8 cellular contexts compared by ENCODE assay signal in genomic region chr6:117483004-117483644, GRCh38. TPM values are rescaled to one million over a fixed set of nuclear protein-coding genes. Genes with fewer than 3 reads are reported as not detected.
A peak's percentile ranks its signal among the peaks of the same experiment; 100 is the strongest.
DNase-seq lines count a peak whose midpoint lies in the region; ATAC-seq and TF ChIP-seq lines count a peak whose summit lies in the region.

No MANE protein-coding gene starts in this region.

- peaks cover 32% of the 10 kb centered on the region for H3F3A ChIP-seq in SK-N-SH (replicated peaks; ENCODE audit: insufficient read depth)

- WGBS in SK-N-SH (ENCODE audit: low lambda C conversion rate) = under 1% methylated on average over 27 of the region's 46 CpGs

- peak overlapping the region; percentile 88 for H3K4me3 Mint-ChIP-seq in chondrocyte (ENCODE audit: unreplicated experiment)

- peaks cover 0 to 36% of the 10 kb centered on the region in 2 experiments for H3K36me3 ChIP-seq in SK-N-SH (replicated peaks in 1 of 2; ENCODE audit: control insufficient read depth in 1 of 2, insufficient read depth in 2 of 2, low read length in 1 of 2)

- H3K27ac ChIP-seq in C4-2B (peak overlapping the region; percentile 89), SK-N-SH (ENCODE audit: low read depth in 2 of 2, low read length in 1 of 2) (peak overlapping the region; percentile 56 to 75; a peak in 3 of 4 replicates), layer of hippocampus (ENCODE audit: low read depth, low read length) (peak overlapping the region; percentile 60)

- peak overlapping the region; percentile 88 for H3K4me2 ChIP-seq in SK-N-SH

- peaks cover 0 to 4% of the 10 kb centered on the region in 2 experiments; a peak in 2 of 4 replicates for H3K4me1 ChIP-seq in SK-N-SH (ENCODE audit: control insufficient read depth in 1 of 2, insufficient read depth in 2 of 2, low read depth in 1 of 2, low read length in 1 of 2)

- H3K4me3 ChIP-seq in SK-N-SH (ENCODE audit: low read depth in 2 of 2, low read length in 1 of 2) = peak overlapping the region; percentile 69 to 85

- ATAC-seq in GM18873 (IDR thresholded peaks at IDR 0.05; ENCODE audit: low FRiP score, unreplicated experiment) = peak; percentile 5

- H3K36me3 Mint-ChIP-seq in chondrocyte (ENCODE audit: low read depth) = peaks cover 7% of the 10 kb centered on the region

- H3K27me3 ChIP-seq in SK-N-SH (ENCODE audit: insufficient read depth) = no peaks in the 10 kb centered on the region
- no peaks in the 10 kb centered on the region for H3K27me3 ChIP-seq in layer of hippocampus (ENCODE audit: control insufficient read depth, insufficient read depth, low read length)

- TF ChIP-seq RAD21 in SK-N-SH (IDR thresholded peaks at IDR 0.05; ENCODE audit: low read length) = no peak

- H4K20me1 ChIP-seq in SK-N-SH (ENCODE audit: insufficient read depth) = no peaks in the 10 kb centered on the region

- H3K27ac Mint-ChIP-seq in chondrocyte (ENCODE audit: unreplicated experiment) = peak overlapping the region; percentile 86

- TF ChIP-seq EP300 in SK-N-SH (IDR thresholded peaks at IDR 0.05; ENCODE audit: borderline replicate concordance in 1 of 2, low read depth in 1 of 2, low read length in 1 of 2) = no peak

- H3K9me3 Mint-ChIP-seq in chondrocyte (ENCODE audit: low read depth) = no peaks in the 10 kb centered on the region

- H2AFZ ChIP-seq in SK-N-SH (ENCODE audit: low read depth) = 0 out of 2 replicates have a peak overlapping the region, but pooled peaks have one; percentile 6

- no peaks in the 10 kb centered on the region for H3K9me3 ChIP-seq in SK-N-SH

- no peak for TF ChIP-seq CTCF in C4-2B (conservative IDR thresholded peaks at IDR 0.05)
- TF ChIP-seq CTCF in SK-N-SH (IDR thresholded peaks at IDR 0.05) = no peak
- no peak for TF ChIP-seq CTCF in chondrocyte (IDR thresholded peaks at IDR 0.05)

- CTCF ChIA-PET in SK-N-SH (lab: Yijun Ruan, JAX) = interaction anchor here (1.0 kb wide), 1 partner anchor 33 kb away, joined by 5 read pairs; no protein-coding TSS in a partner anchor

- H3K79me2 ChIP-seq in SK-N-SH (ENCODE audit: insufficient read depth) = peaks cover 52% of the 10 kb centered on the region

- peak in 41 of 76 experiments; percentile 10 to 80 (median 48) for DNase-seq in HUDEP-2 (lab: John Stamatoyannopoulos, UW; ENCODE audit: unreplicated experiment in 76 of 76)
- peak; percentile 54 for DNase-seq in SK-N-SH
- no peak for DNase-seq in chondrocyte (ENCODE audit: low spot score)
- DNase-seq in stimulated activated CD4-positive, alpha-beta T cell treated with anti-CD3 and anti-CD28 coated beads, Interleukin-2, amount 100 ng/mL, for 48 hours = peak; percentile 7 to 17
- no peak for DNase-seq in effector CD4-positive, alpha-beta T cell

- no peaks in the 10 kb centered on the region for H3K9me2 ChIP-seq in SK-N-SH

- POLR2A ChIA-PET in SK-N-SH (lab: Yijun Ruan, JAX) = interaction anchor here (0.6 kb wide), 1 partner anchor 41 kb away, joined by 5 read pairs; no protein-coding TSS in a partner anchor

- no peaks in the 10 kb centered on the region for H3K27me3 Mint-ChIP-seq in chondrocyte (ENCODE audit: low read depth)

- H3K9ac ChIP-seq in SK-N-SH = peak overlapping the region; percentile 90

- peaks cover 44% of the 10 kb centered on the region for H3K4me1 Mint-ChIP-seq in chondrocyte (ENCODE audit: low read depth)

TF ChIP-seq in SK-N-SH, 30 proteins besides CTCF, POLR2A, EP300 and RAD21 (continues in another document):
- TF ChIP-seq SIN3A (IDR thresholded peaks at IDR 0.05; ENCODE audit: borderline replicate concordance, low read depth, low read length) = peak; percentile 73; the same call in 1 of the 2 replicates
- TF ChIP-seq JUND (IDR thresholded peaks at IDR 0.05) = no peak
- TF ChIP-seq MXI1 (IDR thresholded peaks at IDR 0.05; ENCODE audit: low read depth, low read length) = no peak
- TF ChIP-seq TAF1 (IDR thresholded peaks at IDR 0.05; ENCODE audit: borderline replicate concordance, low read depth, low read length) = peak; percentile 5; the same call in 1 of the 2 replicates
- no peak for TF ChIP-seq SMC3 (IDR thresholded peaks at IDR 0.05; ENCODE audit: low read depth, low read length)
- TF ChIP-seq TEAD4 (IDR thresholded peaks at IDR 0.05; ENCODE audit: borderline replicate concordance, insufficient read depth) = no peak
- TF ChIP-seq GABPA (IDR thresholded peaks at IDR 0.05; ENCODE audit: low read depth) = no peak
- TF ChIP-seq EZH2phosphoT487 (IDR thresholded peaks at IDR 0.05; ENCODE audit: borderline replicate concordance, low read depth) = no peak
- no peak for TF ChIP-seq GATA2 (CRISPR knock-in tag; IDR thresholded peaks at IDR 0.05)
- TF ChIP-seq, protein P1, sequence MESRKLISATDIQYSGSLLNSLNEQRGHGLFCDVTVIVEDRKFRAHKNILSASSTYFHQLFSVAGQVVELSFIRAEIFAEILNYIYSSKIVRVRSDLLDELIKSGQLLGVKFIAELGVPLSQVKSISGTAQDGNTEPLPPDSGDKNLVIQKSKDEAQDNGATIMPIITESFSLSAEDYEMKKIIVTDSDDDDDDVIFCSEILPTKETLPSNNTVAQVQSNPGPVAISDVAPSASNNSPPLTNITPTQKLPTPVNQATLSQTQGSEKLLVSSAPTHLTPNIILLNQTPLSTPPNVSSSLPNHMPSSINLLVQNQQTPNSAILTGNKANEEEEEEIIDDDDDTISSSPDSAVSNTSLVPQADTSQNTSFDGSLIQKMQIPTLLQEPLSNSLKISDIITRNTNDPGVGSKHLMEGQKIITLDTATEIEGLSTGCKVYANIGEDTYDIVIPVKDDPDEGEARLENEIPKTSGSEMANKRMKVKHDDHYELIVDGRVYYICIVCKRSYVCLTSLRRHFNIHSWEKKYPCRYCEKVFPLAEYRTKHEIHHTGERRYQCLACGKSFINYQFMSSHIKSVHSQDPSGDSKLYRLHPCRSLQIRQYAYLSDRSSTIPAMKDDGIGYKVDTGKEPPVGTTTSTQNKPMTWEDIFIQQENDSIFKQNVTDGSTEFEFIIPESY (IDR thresholded peaks at IDR 0.05; ENCODE audit: borderline replicate concordance, low read depth) = no peak
- no peak for TF ChIP-seq NFIC (IDR thresholded peaks at IDR 0.05; ENCODE audit: borderline replicate concordance)
- TF ChIP-seq, protein P2, sequence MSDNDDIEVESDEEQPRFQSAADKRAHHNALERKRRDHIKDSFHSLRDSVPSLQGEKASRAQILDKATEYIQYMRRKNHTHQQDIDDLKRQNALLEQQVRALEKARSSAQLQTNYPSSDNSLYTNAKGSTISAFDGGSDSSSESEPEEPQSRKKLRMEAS (IDR thresholded peaks at IDR 0.05; ENCODE audit: low read depth) = peak; percentile 74; the same call in 1 of the 2 replicates
- TF ChIP-seq NRF1 (IDR thresholded peaks at IDR 0.05; ENCODE audit: low read depth, low read length) = no peak
- TF ChIP-seq PBX3 (IDR thresholded peaks at IDR 0.05) = no peak
- no peak for TF ChIP-seq ELF1 (IDR thresholded peaks at IDR 0.05)
- no peak for TF ChIP-seq USF2 (IDR thresholded peaks at IDR 0.05; ENCODE audit: borderline replicate concordance, low read depth, low read length)
- TF ChIP-seq, protein P3, sequence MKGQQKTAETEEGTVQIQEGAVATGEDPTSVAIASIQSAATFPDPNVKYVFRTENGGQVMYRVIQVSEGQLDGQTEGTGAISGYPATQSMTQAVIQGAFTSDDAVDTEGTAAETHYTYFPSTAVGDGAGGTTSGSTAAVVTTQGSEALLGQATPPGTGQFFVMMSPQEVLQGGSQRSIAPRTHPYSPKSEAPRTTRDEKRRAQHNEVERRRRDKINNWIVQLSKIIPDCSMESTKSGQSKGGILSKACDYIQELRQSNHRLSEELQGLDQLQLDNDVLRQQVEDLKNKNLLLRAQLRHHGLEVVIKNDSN (IDR thresholded peaks at IDR 0.05; ENCODE audit: borderline replicate concordance, low read depth) = no peak
- TF ChIP-seq CHD2 (IDR thresholded peaks at IDR 0.05; ENCODE audit: low read length, partially characterized antibody) = no peak
- no peak for TF ChIP-seq FOXM1 (IDR thresholded peaks at IDR 0.05; ENCODE audit: low read depth)
- no peak for TF ChIP-seq TCF12 (IDR thresholded peaks at IDR 0.05)
- TF ChIP-seq YY1 (IDR thresholded peaks at IDR 0.05; ENCODE audit: low read depth) = no peak

RNA-seq across cellular contexts. Expression of gene DCBLD1, which starts 0.7 kb away (rescaled TPM):
- 82.2 and 91.5 TPM in 2 replicates for polyA plus RNA-seq in SK-N-SH (2012; rRNA removed)
- 82.3 and 82.9 TPM in 2 replicates for polyA plus RNA-seq in SK-N-SH (2012; cell fraction: cytosol; rRNA removed)
- polyA plus RNA-seq in SK-N-SH (2012; cell fraction: nucleus; rRNA removed) = 97.1 and 145 TPM in 2 replicates
- 32.2 to 39.3 TPM (median 33.3 TPM) in 3 replicates for total RNA-seq in chondrocyte

RNA-seq across cellular contexts. Expression of gene ROS1, which starts 57.4 kb away (rescaled TPM):
- 1.8 and 2.0 TPM in 2 replicates for polyA plus RNA-seq in SK-N-SH (2012; rRNA removed)
- polyA plus RNA-seq in SK-N-SH (2012; cell fraction: cytosol; rRNA removed) = 1.5 and 1.8 TPM in 2 replicates
- polyA plus RNA-seq in SK-N-SH (2012; cell fraction: nucleus; rRNA removed) = 3.8 and 7.4 TPM in 2 replicates
- not detected in 3 replicates for total RNA-seq in chondrocyte

Comparison
In these comparisons a context has a peak if more than half of its experiments do, and no peak if none do; other contexts are left out.
1. DNase-seq: peak in HUDEP-2 (41 of 76), SK-N-SH (single experiment) and stimulated activated CD4-positive, alpha-beta T cell treated with anti-CD3 and anti-CD28 coated beads, Interleukin-2, amount 100 ng/mL, for 48 hours (2 of 2); none in chondrocyte (single experiment) and effector CD4-positive, alpha-beta T cell (single experiment).
2. Peak in every context shown above with its lines, with median percentiles within 50 percentile points of each other: H3K27ac ChIP-seq.